In the genomic region with DNA sequence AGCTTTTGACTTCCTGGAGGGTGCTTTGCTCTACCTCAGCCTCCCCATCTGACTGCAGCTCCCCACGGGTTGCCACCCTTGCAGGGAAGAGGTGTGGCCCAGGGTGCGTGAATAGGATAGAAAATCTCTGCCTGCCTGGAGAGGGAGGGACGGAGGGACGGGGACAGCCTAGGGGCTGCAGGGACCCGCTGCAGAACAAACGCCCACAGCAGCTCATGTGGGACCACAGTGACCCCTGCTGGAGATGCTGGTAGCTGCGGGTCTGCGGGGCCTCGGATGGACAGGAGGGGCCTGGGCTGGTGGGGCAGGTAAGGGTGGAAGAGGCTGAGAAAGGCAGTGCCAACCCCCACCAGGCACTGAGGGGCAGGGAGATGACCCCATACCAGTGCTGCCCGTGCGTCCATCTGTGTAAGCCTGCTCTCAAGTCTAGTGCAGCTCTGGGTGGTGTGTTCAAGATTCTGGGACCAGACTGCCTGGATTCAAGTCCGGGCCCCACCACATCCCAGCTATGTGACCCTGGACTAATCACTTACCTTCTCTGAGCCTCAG, we compare ENCODE assay signal across 8 cellular contexts. TPM values are rescaled to one million over a fixed set of nuclear protein-coding genes. Genes with fewer than 3 reads are reported as not detected.
DNase-seq lines count a peak whose midpoint lies in the region; ATAC-seq and TF ChIP-seq lines count a peak whose summit lies in the region.

No MANE protein-coding gene starts in this region.

- peak; percentile 94 for TF ChIP-seq CTCF in GM13976 (IDR thresholded peaks at IDR 0.05; ENCODE audit: borderline replicate concordance, control extremely low read depth, extremely low read depth, insufficient read depth, missing control alignments)

- DNase-seq in ACHN (peak; percentile 71), GM13976 (ENCODE audit: low spot score) (peak; percentile 90), NCI-H345 (lab: John Stamatoyannopoulos, UW) (peak; percentile 72), memory B cell (ENCODE audit: low spot score in 2 of 2) (peak; percentile 80 to 90)
- DNase-seq in activated CD4-positive, alpha-beta memory T cell treated with anti-CD3 and anti-CD28 coated beads, Interleukin-2, amount 10 ng/mL, durations not matched to agents 7 days and 5 days = peak; percentile 71
- peak; percentile 55 for DNase-seq in effector CD4-positive, alpha-beta T cell
- DNase-seq in stimulated activated CD8-positive, alpha-beta memory T cell treated with anti-CD3 and anti-CD28 coated beads, Interleukin-2, amount 100 ng/mL, for 1 hour (ENCODE audit: low read depth in 2 of 2) = peak; percentile 30 to 41

- no peak overlapping the region for H3K4me3 Mint-ChIP-seq in activated CD4-positive, alpha-beta memory T cell treated with anti-CD3 and anti-CD28 coated beads, Interleukin-2, amount 10 ng/mL, durations not matched to agents 7 days and 5 days
- no peak overlapping the region for H3K4me3 Mint-ChIP-seq in memory B cell

- no peak overlapping the region for H3K27ac Mint-ChIP-seq in activated CD4-positive, alpha-beta memory T cell treated with anti-CD3 and anti-CD28 coated beads, Interleukin-2, amount 10 ng/mL, durations not matched to agents 7 days and 5 days
- H3K27ac Mint-ChIP-seq in memory B cell = no peak overlapping the region

- CTCF ChIA-PET in activated CD4-positive, alpha-beta memory T cell treated with anti-CD3 and anti-CD28 coated beads, Interleukin-2, amount 10 ng/mL, durations not matched to agents 7 days and 5 days (lab: Charles Lee) = interaction anchor here (0.8 to 6.1 kb wide), 33 partner anchors 9 to 655 kb away, joined by 3 to 64 read pairs (median 5); no protein-coding TSS in a partner anchor

- ATAC-seq in memory B cell (ENCODE audit: low read depth) (peak; percentile 81), GM19351 (IDR thresholded peaks at IDR 0.05; ENCODE audit: unreplicated experiment) (no peak)

- H3K27me3 Mint-ChIP-seq in activated CD4-positive, alpha-beta memory T cell treated with anti-CD3 and anti-CD28 coated beads, Interleukin-2, amount 10 ng/mL, durations not matched to agents 7 days and 5 days = peaks cover 3% of the 10 kb centered on the region
- H3K27me3 Mint-ChIP-seq in memory B cell = no peaks in the 10 kb centered on the region

- POLR2A ChIA-PET in activated CD4-positive, alpha-beta memory T cell treated with anti-CD3 and anti-CD28 coated beads, Interleukin-2, amount 10 ng/mL, durations not matched to agents 7 days and 5 days (lab: Charles Lee) = interaction anchor here (1.1 kb wide), 1 partner anchor 188 kb away, joined by 3 read pairs; a partner anchor contains a TSS

- in situ Hi-C loops in ACHN (cut with HindIII; ENCODE audit: low pct_ligation_motif_present, low pct_unique_long_range_greater_than_20kb, low sequenced_read_pairs) = no loop called here
- in situ Hi-C loops in GM13976 (cut with MboI; ENCODE audit: low sequenced_read_pairs, unreplicated experiment) = loop anchor here (5.0 to 25.0 kb wide), 2 partner anchors 164 to 309 kb away; a partner anchor contains a TSS

- H3K36me3 Mint-ChIP-seq in activated CD4-positive, alpha-beta memory T cell treated with anti-CD3 and anti-CD28 coated beads, Interleukin-2, amount 10 ng/mL, durations not matched to agents 7 days and 5 days (ENCODE audit: low read depth) = no peaks in the 10 kb centered on the region
- H3K36me3 Mint-ChIP-seq in memory B cell = no peaks in the 10 kb centered on the region

- H3K9me3 Mint-ChIP-seq in activated CD4-positive, alpha-beta memory T cell treated with anti-CD3 and anti-CD28 coated beads, Interleukin-2, amount 10 ng/mL, durations not matched to agents 7 days and 5 days = no peaks in the 10 kb centered on the region
- no peaks in the 10 kb centered on the region for H3K9me3 Mint-ChIP-seq in memory B cell

- peaks cover 5% of the 10 kb centered on the region for H3K4me1 Mint-ChIP-seq in activated CD4-positive, alpha-beta memory T cell treated with anti-CD3 and anti-CD28 coated beads, Interleukin-2, amount 10 ng/mL, durations not matched to agents 7 days and 5 days
- peaks cover 4% of the 10 kb centered on the region for H3K4me1 Mint-ChIP-seq in memory B cell

RNA-seq across cellular contexts. Expression of a gene that starts 39.4 kb away (rescaled TPM):
- total RNA-seq in activated CD4-positive, alpha-beta memory T cell treated with anti-CD3 and anti-CD28 coated beads, Interleukin-2, amount 10 ng/mL, durations not matched to agents 7 days and 5 days = not detected

RNA-seq across cellular contexts. Expression of a gene that starts 56.0 kb away (rescaled TPM):
- total RNA-seq in activated CD4-positive, alpha-beta memory T cell treated with anti-CD3 and anti-CD28 coated beads, Interleukin-2, amount 10 ng/mL, durations not matched to agents 7 days and 5 days = under 1 TPM; 0.33 to 0.38 TPM

Comparison
In these comparisons a context has a peak if more than half of its experiments do, and no peak if none do; other contexts are left out.
1. DNase-seq: peak in every context shown above with its lines; median percentile 90 in GM13976; 85 in memory B cell; 72 in NCI-H345; 71 in ACHN; 71 in activated CD4-positive, alpha-beta memory T cell treated with anti-CD3 and anti-CD28 coated beads, Interleukin-2, amount 10 ng/mL, durations not matched to agents 7 days and 5 days; 55 in effector CD4-positive, alpha-beta T cell; 36 in stimulated activated CD8-positive, alpha-beta memory T cell treated with anti-CD3 and anti-CD28 coated beads, Interleukin-2, amount 100 ng/mL, for 1 hour.